1 cellular context compared by ENCODE assay signal in genomic region chr12:113334786-113335539, GRCh38.
TF ChIP-seq lines count a peak whose summit lies in the region.

Gene SLC8B1, minus strand, starts transcription at chr12:113335109. Its CDS starts 2,231 bp downstream, at chr12:113332878.

TF ChIP-seq in HepG2, 621 proteins besides CTCF, POLR2A, EP300 and RAD21 (continued from another document and continues in another):
- TF ChIP-seq ZMAT5 (CRISPR knock-in tag; IDR thresholded peaks at IDR 0.05; ENCODE audit: borderline replicate concordance, low read depth) (no peak), ZNF629 (CRISPR knock-in tag; conservative IDR thresholded peaks at IDR 0.05) (no peak), BHLHE40 (IDR thresholded peaks at IDR 0.05; ENCODE audit: low read length) (no peak), KAT8 (CRISPR knock-in tag; IDR thresholded peaks at IDR 0.05) (peak; percentile 62), ZNF816 (CRISPR knock-in tag; IDR thresholded peaks at IDR 0.05; ENCODE audit: borderline replicate concordance) (no peak; the same call in 1 of the 2 replicates), ZFP82 (CRISPR knock-in tag; IDR thresholded peaks at IDR 0.05; ENCODE audit: borderline replicate concordance) (no peak), XRCC5 (optimal IDR thresholded peaks at IDR 0.05; ENCODE audit: low read length) (no peak), ZNF260 (CRISPR knock-in tag; IDR thresholded peaks at IDR 0.05; ENCODE audit: borderline replicate concordance, low read depth) (no peak), REST (IDR thresholded peaks at IDR 0.05; ENCODE audit: borderline replicate concordance in 1 of 2, low read depth in 1 of 2, low read length in 2 of 2) (0 out of 4 replicates have a peak, but pooled peaks of 1 of the 2 experiments have one; percentile 40), ZNF883 (CRISPR knock-in tag; IDR thresholded peaks at IDR 0.05; ENCODE audit: not compliant biosample characterization) (peak; percentile 44), ZNF839 (CRISPR knock-in tag; IDR thresholded peaks at IDR 0.05; ENCODE audit: borderline replicate concordance) (no peak), CCAR2 (optimal IDR thresholded peaks at IDR 0.05; ENCODE audit: low read depth, low read length) (no peak), NFYC (CRISPR knock-in tag; IDR thresholded peaks at IDR 0.05) (no peak), MIER2 (CRISPR knock-in tag; IDR thresholded peaks at IDR 0.05) (no peak; the same call in 1 of the 2 replicates), KLF11 (CRISPR knock-in tag; IDR thresholded peaks at IDR 0.05) (0 out of 2 replicates have a peak, but pooled peaks have one; percentile 73), CREM (IDR thresholded peaks at IDR 0.05) (no peak), CREM (CRISPR knock-in tag; IDR thresholded peaks at IDR 0.05) (no peak), REPIN1 (CRISPR knock-in tag; IDR thresholded peaks at IDR 0.05; ENCODE audit: borderline replicate concordance, low read depth) (peak; percentile 24; the same call in 1 of the 2 replicates), SNAPC4 (CRISPR knock-in tag; IDR thresholded peaks at IDR 0.05) (no peak), BCL6 (CRISPR knock-in tag; IDR thresholded peaks at IDR 0.05) (peak; percentile 47; the same call in 1 of the 2 replicates), ZNF44 (CRISPR knock-in tag; IDR thresholded peaks at IDR 0.05) (peak; percentile 40; the same call in 1 of the 2 replicates), KIAA2018 (CRISPR knock-in tag; IDR thresholded peaks at IDR 0.05; ENCODE audit: borderline replicate concordance) (no peak), ZNF383 (CRISPR knock-in tag; IDR thresholded peaks at IDR 0.05; ENCODE audit: borderline replicate concordance) (no peak), ZNF33A (CRISPR knock-in tag; IDR thresholded peaks at IDR 0.05; ENCODE audit: borderline replicate concordance) (no peak), JUN (CRISPR knock-in tag; IDR thresholded peaks at IDR 0.05) (no peak), ZNF333 (CRISPR knock-in tag; IDR thresholded peaks at IDR 0.05; ENCODE audit: borderline replicate concordance) (peak; percentile 26; the same call in 1 of the 2 replicates), TRAFD1 (CRISPR knock-in tag; IDR thresholded peaks at IDR 0.05; ENCODE audit: borderline replicate concordance) (no peak), POLR2AphosphoS2 (IDR thresholded peaks at IDR 0.05; ENCODE audit: low read depth, low read length) (no peak), ZNF614 (CRISPR knock-in tag; IDR thresholded peaks at IDR 0.05; ENCODE audit: borderline replicate concordance) (no peak), SCMH1 (CRISPR knock-in tag; IDR thresholded peaks at IDR 0.05; ENCODE audit: borderline replicate concordance) (no peak)
